In the genomic region with DNA sequence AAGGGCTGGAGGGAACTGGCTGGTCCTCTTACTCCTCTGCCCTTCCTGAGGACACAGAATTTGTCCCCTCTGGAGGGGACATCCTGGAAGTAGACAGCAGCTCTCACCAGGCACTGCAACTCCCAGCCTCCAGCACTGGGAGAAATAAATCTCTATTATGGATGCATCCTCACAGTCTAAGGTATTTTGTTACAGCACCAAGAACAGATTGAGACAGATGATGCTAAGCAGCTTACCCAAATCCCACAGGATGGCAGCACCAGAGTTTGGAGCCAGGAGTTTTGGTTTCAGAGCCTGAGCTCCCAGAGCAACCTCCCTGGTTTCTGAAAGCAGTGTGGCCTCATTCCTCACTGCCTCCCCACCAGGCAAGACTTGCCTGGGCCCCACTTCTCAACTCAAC, we compare ENCODE assay signal across 24 cellular contexts.
"Had no signal": no experiment of that assay in that cellular context is flagged by ENCODE, and none has a peak within 500 bp of the region (broad histone marks: within the 10 kb centered on the region; RNA-seq: fewer than 3 reads in every experiment).

No MANE protein-coding gene starts in this region.

- H3K9me3 ChIP-seq: ovary, prostate gland, uterus had no signal

- H3K27me3 Mint-ChIP-seq: naive B cell had no signal

- H3K27ac Mint-ChIP-seq: memory B cell; mesothelial cell of epicardium; naive B cell; natural killer cell; nephron progenitor cell; neural progenitor cell; stimulated activated memory B cell treated with anti-CD40 and anti-IgM and Interleukin-4, amounts not matched to agents 10 μg/mL and 1 μg/mL and 100 μg/mL, for 72 hours; stimulated activated naive CD8-positive, alpha-beta T cell treated with anti-CD3 and anti-CD28 coated beads, Interleukin-15, amount 100 ng/mL, for 72 hours; type B pancreatic cell had no signal

- H3K27me3 ChIP-seq: neural progenitor cell, ovary, tibial nerve, uterus had no signal

- H3K4me3 ChIP-seq: left ventricle myocardium inferior, lung, neural progenitor cell, ovary, prostate gland, tibial nerve, uterus had no signal

- H3K4me1 ChIP-seq: left ventricle myocardium inferior, prostate gland, tibial nerve, uterus had no signal

- H3K27ac ChIP-seq: left ventricle myocardium inferior, neural progenitor cell, ovary, prostate gland, tibial nerve, uterus had no signal

- H3K4me1 Mint-ChIP-seq: memory B cell; mesothelial cell of epicardium; naive B cell; natural killer cell; stimulated activated memory B cell treated with anti-CD40 and anti-IgM and Interleukin-4, amounts not matched to agents 10 μg/mL and 1 μg/mL and 100 μg/mL, for 72 hours; stimulated activated naive CD8-positive, alpha-beta T cell treated with anti-CD3 and anti-CD28 coated beads, Interleukin-15, amount 100 ng/mL, for 72 hours had no signal

- H3K4me3 Mint-ChIP-seq: memory B cell; mesothelial cell of epicardium; natural killer cell; nephron progenitor cell; neural progenitor cell; stimulated activated memory B cell treated with anti-CD40 and anti-IgM and Interleukin-4, amounts not matched to agents 10 μg/mL and 1 μg/mL and 100 μg/mL, for 72 hours; stimulated activated naive CD8-positive, alpha-beta T cell treated with anti-CD3 and anti-CD28 coated beads, Interleukin-15, amount 100 ng/mL, for 72 hours; type B pancreatic cell had no signal

- H3K36me3 Mint-ChIP-seq: memory B cell; mesothelial cell of epicardium; natural killer cell; stimulated activated memory B cell treated with anti-CD40 and anti-IgM and Interleukin-4, amounts not matched to agents 10 μg/mL and 1 μg/mL and 100 μg/mL, for 72 hours; type B pancreatic cell had no signal

- H3K36me3 ChIP-seq: left ventricle myocardium inferior, neural progenitor cell, ovary, prostate gland, tibial nerve, uterus had no signal

- DNase-seq: hippocampal formation; left ventricle myocardium inferior; naive B cell; natural killer cell; nephron progenitor cell; ovary; retina; small intestine; stimulated activated CD4-positive, alpha-beta T cell treated with anti-CD3 and anti-CD28 coated beads, Interleukin-1b, Interleukin-23, amount 100 ng/mL, for 48 hours; stimulated activated CD4-positive, alpha-beta T cell treated with anti-CD3 and anti-CD28 coated beads, Interleukin-2, amount 100 ng/mL, for 48 hours; stimulated activated CD4-positive, alpha-beta T cell treated with anti-CD3 and anti-CD28 coated beads, Interleukin-4, amount 100 ng/mL, for 4 hours; stimulated activated CD8-positive, alpha-beta memory T cell treated with anti-CD3 and anti-CD28 coated beads, Interleukin-4, amount 100 ng/mL, for 48 hours; stimulated activated naive CD4-positive, alpha-beta T cell treated with Interleukin-2 at 50 U/mL for 16 hours; stimulated activated naive CD8-positive, alpha-beta T cell treated with anti-CD3 and anti-CD28 coated beads, Interleukin-15, amount 100 ng/mL, for 72 hours; substantia nigra; uterus had no signal
